ENCODE assay signal across 1 cellular context in the genomic region with DNA sequence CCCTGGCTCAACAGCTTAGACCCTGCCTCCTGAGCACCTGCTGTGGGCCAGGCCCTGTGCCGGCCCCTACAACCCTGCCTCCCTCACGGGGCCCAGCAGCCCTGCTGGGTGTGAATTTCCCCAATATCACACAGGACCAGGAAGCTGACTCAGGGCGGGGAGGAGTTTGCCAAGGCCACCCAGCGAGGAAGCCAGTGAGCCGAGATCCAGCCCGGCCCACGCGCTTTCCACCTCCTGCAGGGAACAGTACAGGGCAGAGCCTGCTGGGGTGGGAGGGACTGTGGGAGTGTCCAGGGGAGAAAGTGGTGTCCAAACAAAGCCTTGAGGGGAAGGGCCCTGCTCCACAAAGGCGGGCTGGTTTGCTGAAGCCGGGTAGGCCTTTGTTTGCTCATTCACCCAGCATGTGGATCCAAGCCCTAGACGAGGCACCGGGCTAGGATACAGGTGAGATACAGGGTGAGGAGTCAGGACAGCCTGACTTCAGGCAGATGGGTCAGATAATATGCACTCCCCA.
A peak's percentile ranks its signal among the peaks of the same experiment; 100 is the strongest.
TF ChIP-seq lines count a peak whose summit lies in the region.

No MANE protein-coding gene starts in this region.

TF ChIP-seq in HepG2, 621 proteins besides CTCF, POLR2A, EP300 and RAD21 (continues in another document):
- TF ChIP-seq ZNF709 (CRISPR knock-in tag; IDR thresholded peaks at IDR 0.05) = peak; percentile 43; the same call in 1 of the 2 replicates
- TF ChIP-seq SOX13 (IDR thresholded peaks at IDR 0.05) = no peak
- TF ChIP-seq SOX13 (CRISPR knock-in tag; conservative IDR thresholded peaks at IDR 0.05 in 1 of 2, IDR thresholded peaks at IDR 0.05 in 1 of 2) = peak in 1 of 2 experiments; percentile 83; a peak in 2 of 4 replicates
- TF ChIP-seq, protein P1, sequence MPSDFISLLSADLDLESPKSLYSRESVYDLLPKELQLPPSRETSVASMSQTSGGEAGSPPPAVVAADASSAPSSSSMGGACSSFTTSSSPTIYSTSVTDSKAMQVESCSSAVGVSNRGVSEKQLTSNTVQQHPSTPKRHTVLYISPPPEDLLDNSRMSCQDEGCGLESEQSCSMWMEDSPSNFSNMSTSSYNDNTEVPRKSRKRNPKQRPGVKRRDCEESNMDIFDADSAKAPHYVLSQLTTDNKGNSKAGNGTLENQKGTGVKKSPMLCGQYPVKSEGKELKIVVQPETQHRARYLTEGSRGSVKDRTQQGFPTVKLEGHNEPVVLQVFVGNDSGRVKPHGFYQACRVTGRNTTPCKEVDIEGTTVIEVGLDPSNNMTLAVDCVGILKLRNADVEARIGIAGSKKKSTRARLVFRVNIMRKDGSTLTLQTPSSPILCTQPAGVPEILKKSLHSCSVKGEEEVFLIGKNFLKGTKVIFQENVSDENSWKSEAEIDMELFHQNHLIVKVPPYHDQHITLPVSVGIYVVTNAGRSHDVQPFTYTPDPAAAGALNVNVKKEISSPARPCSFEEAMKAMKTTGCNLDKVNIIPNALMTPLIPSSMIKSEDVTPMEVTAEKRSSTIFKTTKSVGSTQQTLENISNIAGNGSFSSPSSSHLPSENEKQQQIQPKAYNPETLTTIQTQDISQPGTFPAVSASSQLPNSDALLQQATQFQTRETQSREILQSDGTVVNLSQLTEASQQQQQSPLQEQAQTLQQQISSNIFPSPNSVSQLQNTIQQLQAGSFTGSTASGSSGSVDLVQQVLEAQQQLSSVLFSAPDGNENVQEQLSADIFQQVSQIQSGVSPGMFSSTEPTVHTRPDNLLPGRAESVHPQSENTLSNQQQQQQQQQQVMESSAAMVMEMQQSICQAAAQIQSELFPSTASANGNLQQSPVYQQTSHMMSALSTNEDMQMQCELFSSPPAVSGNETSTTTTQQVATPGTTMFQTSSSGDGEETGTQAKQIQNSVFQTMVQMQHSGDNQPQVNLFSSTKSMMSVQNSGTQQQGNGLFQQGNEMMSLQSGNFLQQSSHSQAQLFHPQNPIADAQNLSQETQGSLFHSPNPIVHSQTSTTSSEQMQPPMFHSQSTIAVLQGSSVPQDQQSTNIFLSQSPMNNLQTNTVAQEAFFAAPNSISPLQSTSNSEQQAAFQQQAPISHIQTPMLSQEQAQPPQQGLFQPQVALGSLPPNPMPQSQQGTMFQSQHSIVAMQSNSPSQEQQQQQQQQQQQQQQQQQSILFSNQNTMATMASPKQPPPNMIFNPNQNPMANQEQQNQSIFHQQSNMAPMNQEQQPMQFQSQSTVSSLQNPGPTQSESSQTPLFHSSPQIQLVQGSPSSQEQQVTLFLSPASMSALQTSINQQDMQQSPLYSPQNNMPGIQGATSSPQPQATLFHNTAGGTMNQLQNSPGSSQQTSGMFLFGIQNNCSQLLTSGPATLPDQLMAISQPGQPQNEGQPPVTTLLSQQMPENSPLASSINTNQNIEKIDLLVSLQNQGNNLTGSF (CRISPR knock-in tag; IDR thresholded peaks at IDR 0.05) = peak; percentile 76; the same call in 1 of the 2 replicates
- TF ChIP-seq FOXA1 (IDR thresholded peaks at IDR 0.05) = no peak
- TF ChIP-seq FOXA1 (CRISPR knock-in tag; IDR thresholded peaks at IDR 0.05) = peak; percentile 71
- TF ChIP-seq DNMT1 (CRISPR knock-in tag; IDR thresholded peaks at IDR 0.05) = no peak
- peak; percentile 82 for TF ChIP-seq ZMYM3 (CRISPR knock-in tag; IDR thresholded peaks at IDR 0.05)
- TF ChIP-seq, protein P2, sequence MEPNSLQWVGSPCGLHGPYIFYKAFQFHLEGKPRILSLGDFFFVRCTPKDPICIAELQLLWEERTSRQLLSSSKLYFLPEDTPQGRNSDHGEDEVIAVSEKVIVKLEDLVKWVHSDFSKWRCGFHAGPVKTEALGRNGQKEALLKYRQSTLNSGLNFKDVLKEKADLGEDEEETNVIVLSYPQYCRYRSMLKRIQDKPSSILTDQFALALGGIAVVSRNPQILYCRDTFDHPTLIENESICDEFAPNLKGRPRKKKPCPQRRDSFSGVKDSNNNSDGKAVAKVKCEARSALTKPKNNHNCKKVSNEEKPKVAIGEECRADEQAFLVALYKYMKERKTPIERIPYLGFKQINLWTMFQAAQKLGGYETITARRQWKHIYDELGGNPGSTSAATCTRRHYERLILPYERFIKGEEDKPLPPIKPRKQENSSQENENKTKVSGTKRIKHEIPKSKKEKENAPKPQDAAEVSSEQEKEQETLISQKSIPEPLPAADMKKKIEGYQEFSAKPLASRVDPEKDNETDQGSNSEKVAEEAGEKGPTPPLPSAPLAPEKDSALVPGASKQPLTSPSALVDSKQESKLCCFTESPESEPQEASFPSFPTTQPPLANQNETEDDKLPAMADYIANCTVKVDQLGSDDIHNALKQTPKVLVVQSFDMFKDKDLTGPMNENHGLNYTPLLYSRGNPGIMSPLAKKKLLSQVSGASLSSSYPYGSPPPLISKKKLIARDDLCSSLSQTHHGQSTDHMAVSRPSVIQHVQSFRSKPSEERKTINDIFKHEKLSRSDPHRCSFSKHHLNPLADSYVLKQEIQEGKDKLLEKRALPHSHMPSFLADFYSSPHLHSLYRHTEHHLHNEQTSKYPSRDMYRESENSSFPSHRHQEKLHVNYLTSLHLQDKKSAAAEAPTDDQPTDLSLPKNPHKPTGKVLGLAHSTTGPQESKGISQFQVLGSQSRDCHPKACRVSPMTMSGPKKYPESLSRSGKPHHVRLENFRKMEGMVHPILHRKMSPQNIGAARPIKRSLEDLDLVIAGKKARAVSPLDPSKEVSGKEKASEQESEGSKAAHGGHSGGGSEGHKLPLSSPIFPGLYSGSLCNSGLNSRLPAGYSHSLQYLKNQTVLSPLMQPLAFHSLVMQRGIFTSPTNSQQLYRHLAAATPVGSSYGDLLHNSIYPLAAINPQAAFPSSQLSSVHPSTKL (CRISPR knock-in tag; IDR thresholded peaks at IDR 0.05) = peak; percentile 72
- TF ChIP-seq, protein P3, sequence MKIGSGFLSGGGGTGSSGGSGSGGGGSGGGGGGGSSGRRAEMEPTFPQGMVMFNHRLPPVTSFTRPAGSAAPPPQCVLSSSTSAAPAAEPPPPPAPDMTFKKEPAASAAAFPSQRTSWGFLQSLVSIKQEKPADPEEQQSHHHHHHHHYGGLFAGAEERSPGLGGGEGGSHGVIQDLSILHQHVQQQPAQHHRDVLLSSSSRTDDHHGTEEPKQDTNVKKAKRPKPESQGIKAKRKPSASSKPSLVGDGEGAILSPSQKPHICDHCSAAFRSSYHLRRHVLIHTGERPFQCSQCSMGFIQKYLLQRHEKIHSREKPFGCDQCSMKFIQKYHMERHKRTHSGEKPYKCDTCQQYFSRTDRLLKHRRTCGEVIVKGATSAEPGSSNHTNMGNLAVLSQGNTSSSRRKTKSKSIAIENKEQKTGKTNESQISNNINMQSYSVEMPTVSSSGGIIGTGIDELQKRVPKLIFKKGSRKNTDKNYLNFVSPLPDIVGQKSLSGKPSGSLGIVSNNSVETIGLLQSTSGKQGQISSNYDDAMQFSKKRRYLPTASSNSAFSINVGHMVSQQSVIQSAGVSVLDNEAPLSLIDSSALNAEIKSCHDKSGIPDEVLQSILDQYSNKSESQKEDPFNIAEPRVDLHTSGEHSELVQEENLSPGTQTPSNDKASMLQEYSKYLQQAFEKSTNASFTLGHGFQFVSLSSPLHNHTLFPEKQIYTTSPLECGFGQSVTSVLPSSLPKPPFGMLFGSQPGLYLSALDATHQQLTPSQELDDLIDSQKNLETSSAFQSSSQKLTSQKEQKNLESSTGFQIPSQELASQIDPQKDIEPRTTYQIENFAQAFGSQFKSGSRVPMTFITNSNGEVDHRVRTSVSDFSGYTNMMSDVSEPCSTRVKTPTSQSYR (CRISPR knock-in tag; IDR thresholded peaks at IDR 0.05; ENCODE audit: borderline replicate concordance) = 0 out of 2 replicates have a peak, but pooled peaks have one; percentile 22
- TF ChIP-seq ZBTB38 (CRISPR knock-in tag; IDR thresholded peaks at IDR 0.05) = no peak
- TF ChIP-seq, protein P4, sequence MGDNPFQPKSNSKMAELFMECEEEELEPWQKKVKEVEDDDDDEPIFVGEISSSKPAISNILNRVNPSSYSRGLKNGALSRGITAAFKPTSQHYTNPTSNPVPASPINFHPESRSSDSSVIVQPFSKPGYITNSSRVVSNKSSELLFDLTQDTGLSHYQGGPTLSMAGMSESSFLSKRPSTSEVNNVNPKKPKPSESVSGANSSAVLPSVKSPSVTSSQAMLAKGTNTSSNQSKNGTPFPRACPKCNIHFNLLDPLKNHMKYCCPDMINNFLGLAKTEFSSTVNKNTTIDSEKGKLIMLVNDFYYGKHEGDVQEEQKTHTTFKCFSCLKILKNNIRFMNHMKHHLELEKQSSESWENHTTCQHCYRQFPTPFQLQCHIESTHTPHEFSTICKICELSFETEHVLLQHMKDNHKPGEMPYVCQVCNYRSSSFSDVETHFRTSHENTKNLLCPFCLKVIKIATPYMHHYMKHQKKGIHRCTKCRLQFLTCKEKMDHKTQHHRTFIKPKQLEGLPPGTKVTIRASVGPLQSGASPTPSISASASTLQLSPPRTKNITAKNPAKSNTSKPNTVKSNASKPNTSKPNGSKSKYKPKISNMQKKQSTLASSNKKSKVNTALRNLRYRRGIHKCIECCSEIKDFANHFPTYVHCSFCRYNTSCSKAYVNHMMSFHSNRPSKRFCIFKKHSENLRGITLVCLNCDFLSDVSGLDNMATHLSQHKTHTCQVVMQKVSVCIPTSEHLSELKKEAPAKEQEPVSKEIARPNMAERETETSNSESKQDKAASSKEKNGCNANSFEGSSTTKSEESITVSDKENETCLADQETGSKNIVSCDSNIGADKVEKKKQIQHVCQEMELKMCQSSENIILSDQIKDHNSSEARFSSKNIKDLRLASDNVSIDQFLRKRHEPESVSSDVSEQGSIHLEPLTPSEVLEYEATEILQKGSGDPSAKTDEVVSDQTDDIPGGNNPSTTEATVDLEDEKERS (CRISPR knock-in tag; IDR thresholded peaks at IDR 0.05) = 0 out of 2 replicates have a peak, but pooled peaks have one; percentile 38
- peak; percentile 72; the same call in 1 of the 2 replicates for TF ChIP-seq ZMAT3 (CRISPR knock-in tag; conservative IDR thresholded peaks at IDR 0.05)
- peak; percentile 63; the same call in 1 of the 2 replicates for TF ChIP-seq ARNT2 (CRISPR knock-in tag; IDR thresholded peaks at IDR 0.05; ENCODE audit: low read depth)
- TF ChIP-seq THAP11 (CRISPR knock-in tag; IDR thresholded peaks at IDR 0.05) = peak; percentile 35
- peak; percentile 39; the same call in 1 of the 2 replicates for TF ChIP-seq MIER2 (CRISPR knock-in tag; IDR thresholded peaks at IDR 0.05)
- TF ChIP-seq, protein P5, sequence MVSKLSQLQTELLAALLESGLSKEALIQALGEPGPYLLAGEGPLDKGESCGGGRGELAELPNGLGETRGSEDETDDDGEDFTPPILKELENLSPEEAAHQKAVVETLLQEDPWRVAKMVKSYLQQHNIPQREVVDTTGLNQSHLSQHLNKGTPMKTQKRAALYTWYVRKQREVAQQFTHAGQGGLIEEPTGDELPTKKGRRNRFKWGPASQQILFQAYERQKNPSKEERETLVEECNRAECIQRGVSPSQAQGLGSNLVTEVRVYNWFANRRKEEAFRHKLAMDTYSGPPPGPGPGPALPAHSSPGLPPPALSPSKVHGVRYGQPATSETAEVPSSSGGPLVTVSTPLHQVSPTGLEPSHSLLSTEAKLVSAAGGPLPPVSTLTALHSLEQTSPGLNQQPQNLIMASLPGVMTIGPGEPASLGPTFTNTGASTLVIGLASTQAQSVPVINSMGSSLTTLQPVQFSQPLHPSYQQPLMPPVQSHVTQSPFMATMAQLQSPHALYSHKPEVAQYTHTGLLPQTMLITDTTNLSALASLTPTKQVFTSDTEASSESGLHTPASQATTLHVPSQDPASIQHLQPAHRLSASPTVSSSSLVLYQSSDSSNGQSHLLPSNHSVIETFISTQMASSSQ (IDR thresholded peaks at IDR 0.05; ENCODE audit: low read depth) = no peak
- TF ChIP-seq, protein P5 (CRISPR knock-in tag; IDR thresholded peaks at IDR 0.05; ENCODE audit: borderline replicate concordance) = peak; percentile 61; the same call in 1 of the 2 replicates
- TF ChIP-seq NRL (CRISPR knock-in tag; IDR thresholded peaks at IDR 0.05; ENCODE audit: borderline replicate concordance) = no peak
- peak; percentile 50; the same call in 1 of the 2 replicates for TF ChIP-seq ZNF232 (CRISPR knock-in tag; IDR thresholded peaks at IDR 0.05; ENCODE audit: borderline replicate concordance)
- TF ChIP-seq ZNF30 (CRISPR knock-in tag; IDR thresholded peaks at IDR 0.05) = no peak
- TF ChIP-seq, protein P6, sequence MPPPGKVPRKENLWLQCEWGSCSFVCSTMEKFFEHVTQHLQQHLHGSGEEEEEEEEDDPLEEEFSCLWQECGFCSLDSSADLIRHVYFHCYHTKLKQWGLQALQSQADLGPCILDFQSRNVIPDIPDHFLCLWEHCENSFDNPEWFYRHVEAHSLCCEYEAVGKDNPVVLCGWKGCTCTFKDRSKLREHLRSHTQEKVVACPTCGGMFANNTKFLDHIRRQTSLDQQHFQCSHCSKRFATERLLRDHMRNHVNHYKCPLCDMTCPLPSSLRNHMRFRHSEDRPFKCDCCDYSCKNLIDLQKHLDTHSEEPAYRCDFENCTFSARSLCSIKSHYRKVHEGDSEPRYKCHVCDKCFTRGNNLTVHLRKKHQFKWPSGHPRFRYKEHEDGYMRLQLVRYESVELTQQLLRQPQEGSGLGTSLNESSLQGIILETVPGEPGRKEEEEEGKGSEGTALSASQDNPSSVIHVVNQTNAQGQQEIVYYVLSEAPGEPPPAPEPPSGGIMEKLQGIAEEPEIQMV (CRISPR knock-in tag; IDR thresholded peaks at IDR 0.05; ENCODE audit: low read depth) = no peak; the same call in 1 of the 2 replicates
- peak; percentile 83 for TF ChIP-seq FOSL2 (CRISPR knock-in tag; IDR thresholded peaks at IDR 0.05)
- 0 out of 2 replicates have a peak, but pooled peaks have one; percentile 45 for TF ChIP-seq REXO4 (CRISPR knock-in tag; IDR thresholded peaks at IDR 0.05; ENCODE audit: borderline replicate concordance)
- peak; percentile 59 for TF ChIP-seq ZNF143 (CRISPR knock-in tag; IDR thresholded peaks at IDR 0.05)
- TF ChIP-seq SMAD1 (CRISPR knock-in tag; IDR thresholded peaks at IDR 0.05; ENCODE audit: borderline replicate concordance, low read depth) = peak; percentile 60; the same call in 1 of the 2 replicates
- TF ChIP-seq MBNL3 (CRISPR knock-in tag; conservative IDR thresholded peaks at IDR 0.05) = no peak
- TF ChIP-seq, protein P7, sequence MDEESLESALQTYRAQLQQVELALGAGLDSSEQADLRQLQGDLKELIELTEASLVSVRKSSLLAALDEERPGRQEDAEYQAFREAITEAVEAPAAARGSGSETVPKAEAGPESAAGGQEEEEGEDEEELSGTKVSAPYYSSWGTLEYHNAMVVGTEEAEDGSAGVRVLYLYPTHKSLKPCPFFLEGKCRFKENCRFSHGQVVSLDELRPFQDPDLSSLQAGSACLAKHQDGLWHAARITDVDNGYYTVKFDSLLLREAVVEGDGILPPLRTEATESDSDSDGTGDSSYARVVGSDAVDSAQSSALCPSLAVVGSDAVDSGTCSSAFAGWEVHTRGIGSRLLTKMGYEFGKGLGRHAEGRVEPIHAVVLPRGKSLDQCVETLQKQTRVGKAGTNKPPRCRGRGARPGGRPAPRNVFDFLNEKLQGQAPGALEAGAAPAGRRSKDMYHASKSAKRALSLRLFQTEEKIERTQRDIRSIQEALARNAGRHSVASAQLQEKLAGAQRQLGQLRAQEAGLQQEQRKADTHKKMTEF (CRISPR knock-in tag; IDR thresholded peaks at IDR 0.05) = peak; percentile 49; the same call in 1 of the 2 replicates
- TF ChIP-seq ZNF879 (CRISPR knock-in tag; IDR thresholded peaks at IDR 0.05) = 0 out of 2 replicates have a peak, but pooled peaks have one; percentile 43
